In the genomic region with DNA sequence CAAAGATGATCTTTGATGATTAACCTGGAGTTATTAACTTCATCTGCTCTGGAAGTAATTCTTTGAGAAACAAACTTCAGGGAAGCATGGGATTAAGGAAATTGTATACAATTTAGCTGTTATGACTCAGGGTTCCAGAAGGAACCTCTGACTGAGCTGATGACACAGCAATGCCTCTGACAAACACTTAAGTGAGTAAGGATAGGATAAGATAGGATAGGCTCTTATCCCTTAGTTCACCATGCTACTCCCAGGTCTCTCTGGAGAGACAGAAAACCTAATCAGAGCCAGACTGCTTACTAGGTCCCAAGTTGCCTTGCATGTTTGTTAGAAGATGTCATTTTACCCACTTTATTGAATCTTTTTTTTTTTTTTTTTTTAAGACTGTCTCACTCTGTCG, we compare ENCODE assay signal across 2 cellular contexts.
TF ChIP-seq lines count a peak whose summit lies in the region.

No MANE protein-coding gene starts in this region.

TF ChIP-seq in K562, 482 proteins besides CTCF, POLR2A, EP300 and RAD21 (continued from another document and continues in another):
- TF ChIP-seq, protein P1, sequence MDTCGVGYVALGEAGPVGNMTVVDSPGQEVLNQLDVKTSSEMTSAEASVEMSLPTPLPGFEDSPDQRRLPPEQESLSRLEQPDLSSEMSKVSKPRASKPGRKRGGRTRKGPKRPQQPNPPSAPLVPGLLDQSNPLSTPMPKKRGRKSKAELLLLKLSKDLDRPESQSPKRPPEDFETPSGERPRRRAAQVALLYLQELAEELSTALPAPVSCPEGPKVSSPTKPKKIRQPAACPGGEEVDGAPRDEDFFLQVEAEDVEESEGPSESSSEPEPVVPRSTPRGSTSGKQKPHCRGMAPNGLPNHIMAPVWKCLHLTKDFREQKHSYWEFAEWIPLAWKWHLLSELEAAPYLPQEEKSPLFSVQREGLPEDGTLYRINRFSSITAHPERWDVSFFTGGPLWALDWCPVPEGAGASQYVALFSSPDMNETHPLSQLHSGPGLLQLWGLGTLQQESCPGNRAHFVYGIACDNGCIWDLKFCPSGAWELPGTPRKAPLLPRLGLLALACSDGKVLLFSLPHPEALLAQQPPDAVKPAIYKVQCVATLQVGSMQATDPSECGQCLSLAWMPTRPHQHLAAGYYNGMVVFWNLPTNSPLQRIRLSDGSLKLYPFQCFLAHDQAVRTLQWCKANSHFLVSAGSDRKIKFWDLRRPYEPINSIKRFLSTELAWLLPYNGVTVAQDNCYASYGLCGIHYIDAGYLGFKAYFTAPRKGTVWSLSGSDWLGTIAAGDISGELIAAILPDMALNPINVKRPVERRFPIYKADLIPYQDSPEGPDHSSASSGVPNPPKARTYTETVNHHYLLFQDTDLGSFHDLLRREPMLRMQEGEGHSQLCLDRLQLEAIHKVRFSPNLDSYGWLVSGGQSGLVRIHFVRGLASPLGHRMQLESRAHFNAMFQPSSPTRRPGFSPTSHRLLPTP (IDR thresholded peaks at IDR 0.05; ENCODE audit: borderline replicate concordance, extremely low read depth, insufficient read length): no peak
- TF ChIP-seq LEF1 (IDR thresholded peaks at IDR 0.05) (0 out of 2 replicates have a peak, but pooled peaks have one; percentile 40), SIN3A (IDR thresholded peaks at IDR 0.05; ENCODE audit: borderline replicate concordance in 2 of 2, control insufficient read depth in 1 of 2, low read depth in 2 of 2, low read length in 2 of 2) (no peak), CREM (IDR thresholded peaks at IDR 0.05; ENCODE audit: low read depth) (peak; percentile 55; the same call in 1 of the 2 replicates), TCF3 (CRISPR knock-in tag; IDR thresholded peaks at IDR 0.05) (peak; percentile 88), XRCC3 (IDR thresholded peaks at IDR 0.05) (no peak), ETV6 (IDR thresholded peaks at IDR 0.05; ENCODE audit: borderline replicate concordance in 1 of 2, low read depth in 2 of 2, low read length in 1 of 2) (no peak), ETV6 (CRISPR knock-in tag; IDR thresholded peaks at IDR 0.05; ENCODE audit: borderline replicate concordance) (no peak), YY1 (IDR thresholded peaks at IDR 0.05; ENCODE audit: borderline replicate concordance in 1 of 3, control insufficient read depth in 1 of 3, extremely low read depth in 1 of 3, insufficient read depth in 3 of 3, insufficient read length in 1 of 3, insufficient replicate concordance in 2 of 3, low read depth in 1 of 3, low read length in 2 of 3) (no peak)
- TF ChIP-seq, protein P2, sequence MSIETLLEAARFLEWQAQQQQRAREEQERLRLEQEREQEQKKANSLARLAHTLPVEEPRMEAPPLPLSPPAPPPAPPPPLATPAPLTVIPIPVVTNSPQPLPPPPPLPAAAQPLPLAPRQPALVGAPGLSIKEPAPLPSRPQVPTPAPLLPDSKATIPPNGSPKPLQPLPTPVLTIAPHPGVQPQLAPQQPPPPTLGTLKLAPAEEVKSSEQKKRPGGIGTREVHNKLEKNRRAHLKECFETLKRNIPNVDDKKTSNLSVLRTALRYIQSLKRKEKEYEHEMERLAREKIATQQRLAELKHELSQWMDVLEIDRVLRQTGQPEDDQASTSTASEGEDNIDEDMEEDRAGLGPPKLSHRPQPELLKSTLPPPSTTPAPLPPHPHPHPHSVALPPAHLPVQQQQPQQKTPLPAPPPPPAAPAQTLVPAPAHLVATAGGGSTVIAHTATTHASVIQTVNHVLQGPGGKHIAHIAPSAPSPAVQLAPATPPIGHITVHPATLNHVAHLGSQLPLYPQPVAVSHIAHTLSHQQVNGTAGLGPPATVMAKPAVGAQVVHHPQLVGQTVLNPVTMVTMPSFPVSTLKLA (conservative IDR thresholded peaks at IDR 0.05): peak in 1 of 2 experiments; percentile 32; a peak in 1 of 4 replicates
- TF ChIP-seq, protein P3, sequence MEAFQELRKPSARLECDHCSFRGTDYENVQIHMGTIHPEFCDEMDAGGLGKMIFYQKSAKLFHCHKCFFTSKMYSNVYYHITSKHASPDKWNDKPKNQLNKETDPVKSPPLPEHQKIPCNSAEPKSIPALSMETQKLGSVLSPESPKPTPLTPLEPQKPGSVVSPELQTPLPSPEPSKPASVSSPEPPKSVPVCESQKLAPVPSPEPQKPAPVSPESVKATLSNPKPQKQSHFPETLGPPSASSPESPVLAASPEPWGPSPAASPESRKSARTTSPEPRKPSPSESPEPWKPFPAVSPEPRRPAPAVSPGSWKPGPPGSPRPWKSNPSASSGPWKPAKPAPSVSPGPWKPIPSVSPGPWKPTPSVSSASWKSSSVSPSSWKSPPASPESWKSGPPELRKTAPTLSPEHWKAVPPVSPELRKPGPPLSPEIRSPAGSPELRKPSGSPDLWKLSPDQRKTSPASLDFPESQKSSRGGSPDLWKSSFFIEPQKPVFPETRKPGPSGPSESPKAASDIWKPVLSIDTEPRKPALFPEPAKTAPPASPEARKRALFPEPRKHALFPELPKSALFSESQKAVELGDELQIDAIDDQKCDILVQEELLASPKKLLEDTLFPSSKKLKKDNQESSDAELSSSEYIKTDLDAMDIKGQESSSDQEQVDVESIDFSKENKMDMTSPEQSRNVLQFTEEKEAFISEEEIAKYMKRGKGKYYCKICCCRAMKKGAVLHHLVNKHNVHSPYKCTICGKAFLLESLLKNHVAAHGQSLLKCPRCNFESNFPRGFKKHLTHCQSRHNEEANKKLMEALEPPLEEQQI (IDR thresholded peaks at IDR 0.05): peak; percentile 52; the same call in 1 of the 2 replicates
- TF ChIP-seq, protein P4, sequence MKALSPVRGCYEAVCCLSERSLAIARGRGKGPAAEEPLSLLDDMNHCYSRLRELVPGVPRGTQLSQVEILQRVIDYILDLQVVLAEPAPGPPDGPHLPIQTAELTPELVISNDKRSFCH (CRISPR knock-in tag; IDR thresholded peaks at IDR 0.05): no peak
- TF ChIP-seq, protein P4 (tag; IDR thresholded peaks at IDR 0.05): 0 out of 2 replicates have a peak, but pooled peaks have one; percentile 26
- TF ChIP-seq, protein P5, sequence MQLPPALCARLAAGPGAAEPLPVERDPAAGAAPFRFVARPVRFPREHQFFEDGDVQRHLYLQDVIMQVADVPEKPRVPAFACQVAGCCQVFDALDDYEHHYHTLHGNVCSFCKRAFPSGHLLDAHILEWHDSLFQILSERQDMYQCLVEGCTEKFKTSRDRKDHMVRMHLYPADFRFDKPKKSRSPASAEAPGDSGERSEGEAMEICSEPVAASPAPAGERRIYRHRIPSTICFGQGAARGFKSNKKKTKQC (CRISPR knock-in tag; IDR thresholded peaks at IDR 0.05): no peak

TF ChIP-seq in SK-N-SH treated with all-trans-retinoic acid at 6 μM for 48 hours, 23 proteins besides CTCF, POLR2A, EP300 and RAD21 (continued from another document):
- TF ChIP-seq SNAI2 (CRISPR knock-in tag; IDR thresholded peaks at IDR 0.05) (no peak), RARB (CRISPR knock-in tag; IDR thresholded peaks at IDR 0.05) (no peak), OSR1 (CRISPR knock-in tag; IDR thresholded peaks at IDR 0.05) (no peak)
- TF ChIP-seq, protein P6, sequence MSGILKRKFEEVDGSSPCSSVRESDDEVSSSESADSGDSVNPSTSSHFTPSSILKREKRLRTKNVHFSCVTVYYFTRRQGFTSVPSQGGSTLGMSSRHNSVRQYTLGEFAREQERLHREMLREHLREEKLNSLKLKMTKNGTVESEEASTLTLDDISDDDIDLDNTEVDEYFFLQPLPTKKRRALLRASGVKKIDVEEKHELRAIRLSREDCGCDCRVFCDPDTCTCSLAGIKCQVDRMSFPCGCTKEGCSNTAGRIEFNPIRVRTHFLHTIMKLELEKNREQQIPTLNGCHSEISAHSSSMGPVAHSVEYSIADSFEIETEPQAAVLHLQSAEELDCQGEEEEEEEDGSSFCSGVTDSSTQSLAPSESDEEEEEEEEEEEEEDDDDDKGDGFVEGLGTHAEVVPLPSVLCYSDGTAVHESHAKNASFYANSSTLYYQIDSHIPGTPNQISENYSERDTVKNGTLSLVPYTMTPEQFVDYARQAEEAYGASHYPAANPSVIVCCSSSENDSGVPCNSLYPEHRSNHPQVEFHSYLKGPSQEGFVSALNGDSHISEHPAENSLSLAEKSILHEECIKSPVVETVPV (CRISPR knock-in tag; IDR thresholded peaks at IDR 0.05): no peak
